30 cellular contexts compared by ENCODE assay signal in the genomic region with DNA sequence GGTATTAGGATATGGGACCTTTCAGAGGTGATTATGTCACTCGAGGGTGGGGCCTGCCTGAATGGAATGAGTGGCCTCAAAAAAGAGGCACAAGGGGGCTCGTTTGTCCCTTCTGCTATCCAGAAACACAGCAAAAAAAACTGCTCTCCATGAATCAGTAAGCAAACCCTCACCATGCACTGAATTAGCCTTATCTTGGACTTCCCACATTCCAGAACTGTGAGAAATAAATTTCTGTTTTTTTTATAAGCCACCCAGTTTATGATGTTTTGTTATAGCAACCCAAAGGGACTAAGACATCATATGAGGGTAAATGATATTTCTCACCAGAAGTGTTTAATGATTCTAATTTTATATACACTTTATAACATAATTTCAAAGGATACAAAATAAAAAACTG.
"Had no signal": no experiment of that assay in that cellular context is flagged by ENCODE, and none has a peak within 500 bp of the region (broad histone marks: within the 10 kb centered on the region; RNA-seq: fewer than 3 reads in every experiment).

No MANE protein-coding gene starts in this region.

- H3K36me3 Mint-ChIP-seq: activated CD8-positive, alpha-beta memory T cell treated with anti-CD3 and anti-CD28 coated beads, Interleukin-2, amount 10 ng/mL, durations not matched to agents 7 days and 5 days; activated naive CD4-positive, alpha-beta T cell treated with anti-CD3 and anti-CD28 coated beads, Interleukin-2, amount 50 U/mL, for 24 hours; immature natural killer cell; stimulated activated naive B cell treated with anti-CD40 and anti-IgM and Interleukin-4, amounts not matched to agents 10 μg/mL and 1 μg/mL and 100 μg/mL, for 72 hours had no signal

- H3K27ac Mint-ChIP-seq: activated CD4-positive, alpha-beta T cell treated with anti-CD3 and anti-CD28 coated beads for 36 hours; activated CD8-positive, alpha-beta memory T cell treated with anti-CD3 and anti-CD28 coated beads, Interleukin-2, amount 10 ng/mL, durations not matched to agents 7 days and 5 days; activated CD8-positive, alpha-beta T cell treated with anti-CD3 and anti-CD28 coated beads, Interleukin-2, amount 10 ng/mL, durations not matched to agents 7 days and 5 days; activated naive CD4-positive, alpha-beta T cell treated with anti-CD3 and anti-CD28 coated beads, Interleukin-2, amount 50 U/mL, for 24 hours; activated T-helper 2 cell treated with anti-CD3 and anti-CD28 coated beads, Interferon-gamma antibody, Interleukin-2, Interleukin-4, amounts not matched to agents 10 μg/mL and 5 μg/mL and 100 μg/mL, durations not matched to agents 14 hours and 24 hours and 36 hours; nephron; stimulated activated naive B cell treated with anti-CD40 and anti-IgM and Interleukin-4, amounts not matched to agents 10 μg/mL and 1 μg/mL and 100 μg/mL, for 72 hours; T-helper 2 cell treated with Interferon-gamma antibody and Interleukin-4, amounts not matched to agents 5 μg/mL and 100 μg/mL, for 36 hours had no signal

- H3K4me3 Mint-ChIP-seq: activated CD4-positive, alpha-beta T cell treated with anti-CD3 and anti-CD28 coated beads for 36 hours; activated CD8-positive, alpha-beta memory T cell treated with anti-CD3 and anti-CD28 coated beads, Interleukin-2, amount 10 ng/mL, durations not matched to agents 7 days and 5 days; activated CD8-positive, alpha-beta T cell treated with anti-CD3 and anti-CD28 coated beads, Interleukin-2, amount 10 ng/mL, durations not matched to agents 7 days and 5 days; activated naive CD4-positive, alpha-beta T cell treated with anti-CD3 and anti-CD28 coated beads, Interleukin-2, amount 50 U/mL, for 24 hours; immature natural killer cell; nephron; stimulated activated naive B cell treated with anti-CD40 and anti-IgM and Interleukin-4, amounts not matched to agents 10 μg/mL and 1 μg/mL and 100 μg/mL, for 72 hours; T-helper 2 cell treated with Interferon-gamma antibody and Interleukin-4, amounts not matched to agents 5 μg/mL and 100 μg/mL, for 36 hours had no signal

- H3K4me1 ChIP-seq: stomach, suprapubic skin, tibial artery, upper lobe of right lung had no signal

- H3K9me3 ChIP-seq: mucosa of descending colon, upper lobe of right lung had no signal

- H3K4me3 ChIP-seq: coronary artery, mucosa of descending colon, stomach, suprapubic skin, tibial artery, upper lobe of right lung had no signal

- FAIRE-seq: bronchial epithelial cell, endothelial cell of umbilical vein had no signal

- H3K4me1 Mint-ChIP-seq: activated CD4-positive, alpha-beta T cell treated with anti-CD3 and anti-CD28 coated beads for 36 hours; activated CD8-positive, alpha-beta memory T cell treated with anti-CD3 and anti-CD28 coated beads, Interleukin-2, amount 10 ng/mL, durations not matched to agents 7 days and 5 days; activated naive CD4-positive, alpha-beta T cell treated with anti-CD3 and anti-CD28 coated beads, Interleukin-2, amount 50 U/mL, for 24 hours; immature natural killer cell; nephron; stimulated activated naive B cell treated with anti-CD40 and anti-IgM and Interleukin-4, amounts not matched to agents 10 μg/mL and 1 μg/mL and 100 μg/mL, for 72 hours had no signal

- H3K27me3 Mint-ChIP-seq: activated CD4-positive, alpha-beta T cell treated with anti-CD3 and anti-CD28 coated beads for 36 hours; activated CD8-positive, alpha-beta memory T cell treated with anti-CD3 and anti-CD28 coated beads, Interleukin-2, amount 10 ng/mL, durations not matched to agents 7 days and 5 days; activated naive CD4-positive, alpha-beta T cell treated with anti-CD3 and anti-CD28 coated beads, Interleukin-2, amount 50 U/mL, for 24 hours; stimulated activated naive B cell treated with anti-CD40 and anti-IgM and Interleukin-4, amounts not matched to agents 10 μg/mL and 1 μg/mL and 100 μg/mL, for 72 hours had no signal

- H3K27me3 ChIP-seq: stomach, suprapubic skin, tibial artery, upper lobe of right lung had no signal

- H3K27ac ChIP-seq: coronary artery, stomach, suprapubic skin, tibial artery, upper lobe of right lung had no signal

- H3K36me3 ChIP-seq: stomach, suprapubic skin, tibial artery, upper lobe of right lung had no signal

- DNase-seq: activated CD4-positive, alpha-beta T cell treated with anti-CD3 and anti-CD28 coated beads for 36 hours; activated CD4-positive, CD25-positive, alpha-beta regulatory T cell; activated CD8-positive, alpha-beta memory T cell treated with anti-CD3 and anti-CD28 coated beads, Interleukin-2, amount 10 ng/mL, durations not matched to agents 7 days and 5 days; activated CD8-positive, alpha-beta T cell treated with anti-CD3 and anti-CD28 coated beads, Interleukin-2, amount 10 ng/mL, durations not matched to agents 7 days and 5 days; activated T-cell treated with anti-CD3 and anti-CD28 coated beads, Interleukin-2, amount 50 U/mL, for 48 hours; aorta; cerebellar nuclear complex; foreskin fibroblast; head of caudate nucleus; hypothalamus; immature natural killer cell; mesendoderm; mucosa of descending colon; posterior cingulate gyrus; right cardiac atrium; stimulated activated CD4-positive, alpha-beta T cell treated with anti-CD3 and anti-CD28 coated beads, Interleukin-15, amount 100 ng/mL, for 24 hours; stimulated activated CD4-positive, alpha-beta T cell treated with anti-CD3 and anti-CD28 coated beads, Interleukin-2, amount 100 ng/mL, for 24 hours; stimulated activated naive B cell treated with anti-CD40 and anti-IgM and Interleukin-4, amounts not matched to agents 10 μg/mL and 1 μg/mL and 100 μg/mL, for 72 hours; stomach; T-helper 1 cell; tibial artery; upper lobe of right lung had no signal
